Comparison of ENCODE assay signal across 8 cellular contexts in genomic region chr19:49929611-49930482, GRCh38. TPM values are rescaled to one million over a fixed set of nuclear protein-coding genes. Genes with fewer than 3 reads are reported as not detected.
DNase-seq lines count a peak whose midpoint lies in the region; ATAC-seq and TF ChIP-seq lines count a peak whose summit lies in the region.

No MANE protein-coding gene starts in this region.

- intact Hi-C loops in testis (cut with DNase I; ENCODE audit: low total_unique reads): no loop called here

- ATAC-seq in omental fat pad (ENCODE audit: low FRiP score): peak; percentile 91

- WGBS in testis, 2 donors: 2 to 3% methylated on average over 27 to 43 of the region's 43 CpGs

- TF ChIP-seq CTCF in HFFc6 (IDR thresholded peaks at IDR 0.05) (peak; percentile 26; the same call in 1 of the 2 replicates), NB4 (IDR thresholded peaks at IDR 0.05; ENCODE audit: low read depth, low read length) (no peak), omental fat pad (IDR thresholded peaks at IDR 0.05) (no peak), testis (IDR thresholded peaks at IDR 0.05) (no peak)

- H3K9me3 Mint-ChIP-seq in HFFc6: peaks cover 8% of the 10 kb centered on the region; the same call in 1 of the 2 replicates

- peak overlapping the region; percentile 94 for H3K27ac Mint-ChIP-seq in HFFc6

- no peaks in the 10 kb centered on the region for H3K9me3 ChIP-seq in testis

- H3K36me3 Mint-ChIP-seq in HFFc6 (ENCODE audit: low read depth): peaks cover 59% of the 10 kb centered on the region

- peak overlapping the region; percentile 79 for H3K4me3 ChIP-seq in NB4 (ENCODE audit: low read depth, low read length)
- H3K4me3 ChIP-seq in testis: peak overlapping the region; percentile 86 to 98

- peak overlapping the region; percentile 93 to 96 for H3K27ac ChIP-seq in testis

- DNase-seq in GM04503 (ENCODE audit: low read depth) (peak; percentile 67), HFFc6 (peak; percentile 95), NB4 (ENCODE audit: low read depth) (peak; percentile 95), SK-N-DZ (ENCODE audit: low spot score) (peak; percentile 86), glomerular visceral epithelial cell (ENCODE audit: extremely low spot score) (peak; percentile 96), omental fat pad (ENCODE audit: low spot score) (peak; percentile 82), testis (peak; percentile 95)
- peak; percentile 92 for DNase-seq in activated naive CD4-positive, alpha-beta T cell treated with anti-CD3 and anti-CD28 coated beads, Interleukin-2, amount 50 U/mL, for 16 hours

- H3K4me1 Mint-ChIP-seq in HFFc6 (ENCODE audit: low read depth): peaks cover 23% of the 10 kb centered on the region

- no peaks in the 10 kb centered on the region for H3K36me3 ChIP-seq in testis (ENCODE audit: low read depth, missing control alignments)

- H3K27me3 Mint-ChIP-seq in HFFc6 (ENCODE audit: insufficient read depth): peaks cover 13% of the 10 kb centered on the region

- H3K27me3 ChIP-seq in testis: no peaks in the 10 kb centered on the region

- TF ChIP-seq POLR2A in NB4 (IDR thresholded peaks at IDR 0.05; ENCODE audit: extremely low read depth, insufficient read length) (peak; percentile 94), testis (IDR thresholded peaks at IDR 0.05) (no peak)

- peak overlapping the region; percentile 95 for H3K4me3 Mint-ChIP-seq in HFFc6

- H3K4me1 ChIP-seq in testis: peaks cover 15% of the 10 kb centered on the region

RNA-seq across cellular contexts. Expression of gene NUP62, which starts 0.5 kb away (rescaled TPM):
- total RNA-seq in HFFc6 (2021; fragmentation: NEBNext Ultra II Directional; extraction: Animal tissue kit (Norgen Biotek cat#: 25700)): 10 to 100 TPM; 50.9 to 78.3 (median 68.3) TPM
- polyA plus RNA-seq in SK-N-DZ (2014; cell fraction: cytosol; rRNA removed): 61.4 and 63.4 TPM in 2 replicates
- polyA plus RNA-seq in SK-N-DZ (2014; cell fraction: nucleus; rRNA removed): 19.8 and 22.5 TPM in 2 replicates
- total RNA-seq in omental fat pad (10 to 100 TPM; 24.9 to 45.5 (median 30.6) TPM), testis (100 to 1,000 TPM in 1 of 2 donors, 10 to 100 TPM in 1; 78.4 to 112 TPM)
- polyA plus RNA-seq in testis (ENCODE audit: insufficient read depth, low read depth, low replicate concordance): 135 TPM

RNA-seq across cellular contexts. Expression of gene ATF5, which starts 0.8 kb away (rescaled TPM):
- total RNA-seq in HFFc6 (2021; fragmentation: NEBNext Ultra II Directional; extraction: Animal tissue kit (Norgen Biotek cat#: 25700)): 10 to 100 TPM; 38.2 to 44.4 (median 41.2) TPM
- 1.9 and 3.8 TPM in 2 replicates for polyA plus RNA-seq in SK-N-DZ (2014; cell fraction: cytosol; rRNA removed)
- 1.3 and 3.4 TPM in 2 replicates for polyA plus RNA-seq in SK-N-DZ (2014; cell fraction: nucleus; rRNA removed)
- 10 to 100 TPM; 10.2 to 17.7 (median 15.7) TPM for total RNA-seq in omental fat pad
- total RNA-seq in testis: 10 to 100 TPM; 31.3 to 38.5 TPM
- 64.5 TPM for polyA plus RNA-seq in testis (ENCODE audit: insufficient read depth, low read depth, low replicate concordance)

RNA-seq across cellular contexts. Expression of gene SIGLEC11, which starts 31.1 kb away (rescaled TPM):
- total RNA-seq in HFFc6 (2021; fragmentation: NEBNext Ultra II Directional; extraction: Animal tissue kit (Norgen Biotek cat#: 25700)): not detected
- polyA plus RNA-seq in SK-N-DZ (2014; cell fraction: cytosol; rRNA removed): not detected in 2 replicates
- polyA plus RNA-seq in SK-N-DZ (2014; cell fraction: nucleus; rRNA removed): not detected in 2 replicates
- 1 to 10 TPM; 1.7 to 9.0 (median 5.1) TPM for total RNA-seq in omental fat pad
- total RNA-seq in testis: 1 to 10 TPM; 6.0 to 8.5 TPM
- polyA plus RNA-seq in testis (ENCODE audit: insufficient read depth, low read depth, low replicate concordance): 5.8 TPM

RNA-seq across cellular contexts. Expression of gene IL4I1, which starts 33.2 kb away (rescaled TPM):
- total RNA-seq in HFFc6 (2021; fragmentation: NEBNext Ultra II Directional; extraction: Animal tissue kit (Norgen Biotek cat#: 25700)): under 1 TPM in 5 of 6 experiments, not detected in 1; 0.24 to 0.48 (median 0.41) TPM
- not detected in 2 replicates for polyA plus RNA-seq in SK-N-DZ (2014; cell fraction: cytosol; rRNA removed)
- polyA plus RNA-seq in SK-N-DZ (2014; cell fraction: nucleus; rRNA removed): not detected in 2 replicates
- 1 to 10 TPM in 2 of 4 donors, under 1 TPM in 1, not detected in 1; 0.56 to 5.5 (median 1.5) TPM for total RNA-seq in omental fat pad
- total RNA-seq in testis: 10 to 100 TPM; 17.1 to 20.4 TPM
- polyA plus RNA-seq in testis (ENCODE audit: insufficient read depth, low read depth, low replicate concordance): 61.9 TPM

RNA-seq across cellular contexts. Expression of gene TBC1D17, which starts 52.3 kb away (rescaled TPM):
- total RNA-seq in HFFc6 (2021; fragmentation: NEBNext Ultra II Directional; extraction: Animal tissue kit (Norgen Biotek cat#: 25700)): 10 to 100 TPM; 42.8 to 53.3 (median 46.8) TPM
- 4.3 and 5.3 TPM in 2 replicates for polyA plus RNA-seq in SK-N-DZ (2014; cell fraction: cytosol; rRNA removed)
- 10.3 and 15.1 TPM in 2 replicates for polyA plus RNA-seq in SK-N-DZ (2014; cell fraction: nucleus; rRNA removed)
- total RNA-seq in omental fat pad (10 to 100 TPM; 15.6 to 24.9 (median 22.3) TPM), testis (10 to 100 TPM; 47.2 to 49.1 TPM)
- polyA plus RNA-seq in testis (ENCODE audit: insufficient read depth, low read depth, low replicate concordance): 31.1 TPM

Comparison
In these comparisons a context has a peak if more than half of its experiments do, and no peak if none do; other contexts are left out.
1. Peak in every context shown above with its lines: DNase-seq, ATAC-seq, H3K4me3 ChIP-seq and H3K27ac ChIP-seq.